ENCODE assay signal across 25 cellular contexts in the genomic region with DNA sequence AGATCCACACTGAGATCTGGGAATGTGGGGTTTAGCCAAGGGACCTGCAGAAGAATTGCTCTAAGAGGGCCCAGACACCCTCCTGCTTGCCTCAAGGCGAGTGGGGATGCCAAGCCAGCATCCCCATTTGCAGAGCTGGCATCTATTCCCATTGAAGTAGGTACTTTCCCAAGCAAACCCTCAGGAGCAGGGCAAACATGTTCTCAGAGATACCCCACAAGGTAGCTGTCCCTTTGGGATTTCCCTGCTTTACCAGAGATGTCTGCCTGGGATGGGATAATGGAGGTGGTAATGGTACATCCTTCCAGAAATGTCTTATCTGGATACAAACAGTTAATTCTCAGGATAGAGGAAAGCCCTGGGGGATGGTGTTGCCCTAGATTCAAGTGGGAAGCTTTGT. TPM values are rescaled to one million over a fixed set of nuclear protein-coding genes. Genes with fewer than 3 reads are reported as not detected.
"Had no signal": no experiment of that assay in that cellular context is flagged by ENCODE, and none has a peak within 500 bp of the region (broad histone marks: within the 10 kb centered on the region; RNA-seq: fewer than 3 reads in every experiment).

No MANE protein-coding gene starts in this region.

- H3K4me2 ChIP-seq: PC-9 had no signal

- H3K4me3 ChIP-seq: MG63, PC-9, Peyer's patch, SJCRH30 had no signal

- H3K27me3 ChIP-seq: MG63, Peyer's patch, SJCRH30 had no signal

- H3K36me3 ChIP-seq: MG63, Peyer's patch, SJCRH30 had no signal

- H3K4me1 ChIP-seq: Peyer's patch, SJCRH30 had no signal

- DNase-seq: IMR-90, Karpas-422, KG1, MG63, NCI-H1092, NCI-H1436, NCI-H187, NCI-H2029, NCI-H2081 treated with DMSO at 0.1 percent for 48 hours, NCI-H2171, NCI-H226, NCI-H446, NCI-H510A, NCI-H524 treated with DMSO at 0.1 percent for 48 hours, NCI-H69, NCI-H774, OCI-M1, PC-9, Peyer's patch, SHP77 treated with DMSO at 0.1 percent for 48 hours, SJCRH30 had no signal

- H3K9me3 ChIP-seq: MG63, Peyer's patch, SJCRH30 had no signal

- ATAC-seq: HepG2, Right ventricle myocardium inferior, SK-N-SH treated with all-trans-retinoic acid at 6 μM for 48 hours had no signal

- H3K27ac ChIP-seq: PC-9, Peyer's patch, SJCRH30 had no signal

RNA-seq across cellular contexts. Expression of gene GYPC, which starts 51.2 kb away (rescaled TPM):
- total RNA-seq: HepG2, HT1080, PC-9 had no signal
- polyA plus RNA-seq: HepG2 had no signal
